24 cellular contexts compared by ENCODE assay signal in the genomic region with DNA sequence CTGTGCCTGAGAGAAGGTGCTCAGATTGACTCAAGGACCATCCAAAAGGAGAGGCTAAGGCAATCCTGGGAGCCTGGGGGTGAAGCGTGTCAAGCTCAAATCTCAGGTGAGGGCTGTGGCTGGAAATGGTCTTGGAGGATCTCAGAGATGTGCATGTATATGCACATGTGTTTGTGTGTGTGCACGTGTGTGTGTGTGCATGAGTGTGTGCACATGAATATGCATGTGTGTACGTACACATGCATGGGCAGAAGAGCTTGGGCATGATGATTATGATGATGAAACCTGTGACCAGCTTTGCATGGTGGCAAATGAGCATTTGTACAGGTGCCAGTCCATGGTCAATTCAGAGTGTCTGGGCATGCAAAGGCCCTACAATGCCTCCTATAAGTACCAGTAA.
DNase-seq lines count a peak whose midpoint lies in the region; ATAC-seq and TF ChIP-seq lines count a peak whose summit lies in the region.
"Had no signal": no experiment of that assay in that cellular context is flagged by ENCODE, and none has a peak within 500 bp of the region (broad histone marks: within the 10 kb centered on the region; RNA-seq: fewer than 3 reads in every experiment).

No MANE protein-coding gene starts in this region.

- TF ChIP-seq CTCF in HEK293 (tag by site-specific recombination; IDR thresholded peaks at IDR 0.05) = no peak
- no peak for TF ChIP-seq CTCF in body of pancreas (IDR thresholded peaks at IDR 0.05)
- TF ChIP-seq CTCF in nephron (IDR thresholded peaks at IDR 0.05; ENCODE audit: unreplicated experiment in 3 of 3) = no peak

- intact Hi-C loops in body of pancreas (cut with DNase I) (no loop called here), posterior cingulate gyrus (cut with DNase I) (no loop called here)

- H3K27me3 Mint-ChIP-seq in nephron (ENCODE audit: low read depth) = peaks cover 41% of the 10 kb centered on the region

- H3K4me1 ChIP-seq in HEK293 (ENCODE audit: control insufficient read depth, insufficient read depth, low read length) (no peaks in the 10 kb centered on the region), body of pancreas (peaks cover 48% of the 10 kb centered on the region)
- H3K4me1 ChIP-seq: A549; BE2C; BLaER1 treated with 17β-estradiol and CSF1 and Interleukin-3, amounts not matched to agents 10 nM and 100 nM had no signal

- CTCF ChIA-PET in HEK293 (lab: Yijun Ruan, JAX) = no interaction called here

- H3K9me3 Mint-ChIP-seq in nephron = no peaks in the 10 kb centered on the region
- H3K9me3 Mint-ChIP-seq: CD4-positive, alpha-beta T cell; CD8-positive, alpha-beta memory T cell; H9; HFFc6 had no signal

- peaks cover 42% of the 10 kb centered on the region for H3K4me1 Mint-ChIP-seq in nephron
- H3K4me1 Mint-ChIP-seq: CD14-positive monocyte; CD8-positive, alpha-beta memory T cell had no signal

- H3K27ac Mint-ChIP-seq in nephron = peak overlapping the region in 2 of 3 experiments; percentile 10 to 78
- H3K27ac Mint-ChIP-seq: CD14-positive monocyte; CD4-positive, alpha-beta T cell; CD8-positive, alpha-beta memory T cell; H9; HFFc6 had no signal

- H3K4me3 ChIP-seq in HEK293 (ENCODE audit: low read depth, low read length) (no peak overlapping the region), body of pancreas (no peak overlapping the region)
- H3K4me3 ChIP-seq: A549; BLaER1 treated with 17β-estradiol and CSF1 and Interleukin-3, amounts not matched to agents 10 nM and 100 nM; GM12878; GM23248 had no signal

- no peaks in the 10 kb centered on the region for H3K36me3 Mint-ChIP-seq in nephron (ENCODE audit: low read depth)
- H3K36me3 Mint-ChIP-seq: CD14-positive monocyte; CD8-positive, alpha-beta memory T cell had no signal

- POLR2A ChIA-PET in HEK293 (lab: Yijun Ruan, JAX) = no interaction called here

- H3K36me3 ChIP-seq in HEK293 (ENCODE audit: control insufficient read depth in 2 of 2, insufficient read depth in 1 of 2, low read length in 2 of 2) (no peaks in the 10 kb centered on the region), body of pancreas (replicated peaks in 1 of 2; ENCODE audit: insufficient read depth in 1 of 2, low read depth in 2 of 2) (no peaks in the 10 kb centered on the region)
- H3K36me3 ChIP-seq: BE2C; BLaER1 treated with 17β-estradiol and CSF1 and Interleukin-3, amounts not matched to agents 10 nM and 100 nM had no signal

- H3K4me3 Mint-ChIP-seq in nephron = no peak overlapping the region
- H3K4me3 Mint-ChIP-seq: CD14-positive monocyte; CD4-positive, alpha-beta T cell; CD8-positive, alpha-beta memory T cell; H9; HFFc6 had no signal

- no peaks in the 10 kb centered on the region for H3K9me3 ChIP-seq in HEK293 (ENCODE audit: control insufficient read depth, insufficient read depth, low read depth, low read length)
- no peaks in the 10 kb centered on the region for H3K9me3 ChIP-seq in body of pancreas
- H3K9me3 ChIP-seq: A549; BE2C; BLaER1 treated with 17β-estradiol and CSF1 and Interleukin-3, amounts not matched to agents 10 nM and 100 nM had no signal

- 87 to 91% methylated on average over 3 of the region's 3 CpGs for WGBS in body of pancreas, 2 donors

- no peak for DNase-seq in body of pancreas
- no peak for DNase-seq in caudate nucleus (lab: John Stamatoyannopoulos, UW)
- no peak for DNase-seq in NCI-H524 (lab: John Stamatoyannopoulos, UW)
- DNase-seq in posterior cingulate gyrus = no peak
- DNase-seq: 8988T; ACHN; AML-193; BE2C; CD4-positive, alpha-beta T cell; CD8-positive, alpha-beta memory T cell; DMS 273 treated with DMSO at 0.1 percent for 48 hours; DMS79; EL; GDM1; GM23248; H9; HFFc6 had no signal

- no peak overlapping the region for H3K27ac ChIP-seq in HEK293 (ENCODE audit: extremely low read depth, low read depth, low read length)
- peak overlapping the region; percentile 65 to 77 (median 75) for H3K27ac ChIP-seq in body of pancreas
- no peak overlapping the region for H3K27ac ChIP-seq in caudate nucleus (ENCODE audit: low read depth, low read length)
- H3K27ac ChIP-seq: A549; BLaER1 treated with 17β-estradiol and CSF1 and Interleukin-3, amounts not matched to agents 10 nM and 100 nM; GM23248 had no signal

- no peak for ATAC-seq in body of pancreas
- ATAC-seq: A549, GM12878, HCT116 had no signal

- TF ChIP-seq POLR2A in body of pancreas (IDR thresholded peaks at IDR 0.05) = no peak

- no peaks in the 10 kb centered on the region for H3K27me3 ChIP-seq in body of pancreas
- H3K27me3 ChIP-seq: BE2C; BLaER1 treated with 17β-estradiol and CSF1 and Interleukin-3, amounts not matched to agents 10 nM and 100 nM had no signal

TF ChIP-seq in HEK293, 187 proteins besides CTCF, POLR2A, EP300 and RAD21:
- TF ChIP-seq, protein P1, sequence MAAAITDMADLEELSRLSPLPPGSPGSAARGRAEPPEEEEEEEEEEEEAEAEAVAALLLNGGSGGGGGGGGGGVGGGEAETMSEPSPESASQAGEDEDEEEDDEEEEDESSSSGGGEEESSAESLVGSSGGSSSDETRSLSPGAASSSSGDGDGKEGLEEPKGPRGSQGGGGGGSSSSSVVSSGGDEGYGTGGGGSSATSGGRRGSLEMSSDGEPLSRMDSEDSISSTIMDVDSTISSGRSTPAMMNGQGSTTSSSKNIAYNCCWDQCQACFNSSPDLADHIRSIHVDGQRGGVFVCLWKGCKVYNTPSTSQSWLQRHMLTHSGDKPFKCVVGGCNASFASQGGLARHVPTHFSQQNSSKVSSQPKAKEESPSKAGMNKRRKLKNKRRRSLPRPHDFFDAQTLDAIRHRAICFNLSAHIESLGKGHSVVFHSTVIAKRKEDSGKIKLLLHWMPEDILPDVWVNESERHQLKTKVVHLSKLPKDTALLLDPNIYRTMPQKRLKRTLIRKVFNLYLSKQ (tag by site-specific recombination; IDR thresholded peaks at IDR 0.05; ENCODE audit: borderline replicate concordance) = no peak
- TF ChIP-seq, protein P2, sequence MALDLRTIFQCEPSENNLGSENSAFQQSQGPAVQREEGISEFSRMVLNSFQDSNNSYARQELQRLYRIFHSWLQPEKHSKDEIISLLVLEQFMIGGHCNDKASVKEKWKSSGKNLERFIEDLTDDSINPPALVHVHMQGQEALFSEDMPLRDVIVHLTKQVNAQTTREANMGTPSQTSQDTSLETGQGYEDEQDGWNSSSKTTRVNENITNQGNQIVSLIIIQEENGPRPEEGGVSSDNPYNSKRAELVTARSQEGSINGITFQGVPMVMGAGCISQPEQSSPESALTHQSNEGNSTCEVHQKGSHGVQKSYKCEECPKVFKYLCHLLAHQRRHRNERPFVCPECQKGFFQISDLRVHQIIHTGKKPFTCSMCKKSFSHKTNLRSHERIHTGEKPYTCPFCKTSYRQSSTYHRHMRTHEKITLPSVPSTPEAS (tag by site-specific recombination; IDR thresholded peaks at IDR 0.05) = peak; percentile 45; the same call in 1 of the 2 replicates

Comparison
In these comparisons a context has a peak if more than half of its experiments do, and no peak if none do; other contexts are left out.
1. H3K27ac ChIP-seq: peak in body of pancreas (4 of 4); none in HEK293 (single experiment) and caudate nucleus (single experiment).